In genomic region chr1:214439352-214440119, GRCh38 we compare ENCODE assay signal across 9 cellular contexts.
DNase-seq lines count a peak whose midpoint lies in the region; TF ChIP-seq lines count a peak whose summit lies in the region.
"Had no signal": no experiment of that assay in that cellular context is flagged by ENCODE, and none has a peak within 500 bp of the region (broad histone marks: within the 10 kb centered on the region; RNA-seq: fewer than 3 reads in every experiment).

No MANE protein-coding gene starts in this region.

- H3K4me1 ChIP-seq in MM.1S (ENCODE audit: low read length) (peaks cover 19% of the 10 kb centered on the region), endocrine pancreas (ENCODE audit: control insufficient read depth, insufficient read depth, low read length) (peaks cover 6% of the 10 kb centered on the region), neural progenitor cell (peaks cover 21% of the 10 kb centered on the region)

- H2AFZ ChIP-seq in MM.1S (ENCODE audit: low read length) (peak overlapping the region; percentile 28), neural progenitor cell (replicated peaks) (no peak overlapping the region)

- H3K9me3 Mint-ChIP-seq in activated CD4-positive, alpha-beta T cell treated with anti-CD3 and anti-CD28 coated beads, Interleukin-2, amount 10 ng/mL, durations not matched to agents 7 days and 5 days = peaks cover 8% of the 10 kb centered on the region
- H3K9me3 Mint-ChIP-seq in HFFc6 (no peaks in the 10 kb centered on the region), neural progenitor cell (no peaks in the 10 kb centered on the region)

- POLR2A ChIA-PET in activated CD4-positive, alpha-beta T cell treated with anti-CD3 and anti-CD28 coated beads, Interleukin-2, amount 10 ng/mL, durations not matched to agents 7 days and 5 days (lab: Charles Lee) = interaction anchor here (0.6 kb wide), 1 partner anchor 12 kb away, joined by 3 read pairs; no protein-coding TSS in a partner anchor

- H3K9me3 ChIP-seq in MM.1S (replicated peaks; ENCODE audit: insufficient read depth, low read length) (no peaks in the 10 kb centered on the region), endocrine pancreas (ENCODE audit: control insufficient read depth, low read length) (no peaks in the 10 kb centered on the region), neural progenitor cell (ENCODE audit: low read depth) (no peaks in the 10 kb centered on the region)
- H3K9me3 ChIP-seq: BLaER1 had no signal

- DNase-seq in activated CD4-positive, alpha-beta T cell treated with anti-CD3 and anti-CD28 coated beads, Interleukin-2, amount 10 ng/mL, durations not matched to agents 7 days and 5 days = peak; percentile 41
- DNase-seq in activated CD4-positive, alpha-beta T cell treated with anti-CD3 and anti-CD28 coated beads for 4 hours = no peak
- DNase-seq in HFFc6 = no peak
- peak; percentile 96 for DNase-seq in MM.1S
- peak; percentile 99 for DNase-seq in SHP77 treated with DMSO at 0.1 percent for 48 hours (lab: John Stamatoyannopoulos, UW)
- no peak for DNase-seq in neural progenitor cell (ENCODE audit: low spot score)
- DNase-seq in Ammon's horn (ENCODE audit: low spot score) = no peak

- CTCF ChIA-PET in activated CD4-positive, alpha-beta T cell treated with anti-CD3 and anti-CD28 coated beads, Interleukin-2, amount 10 ng/mL, durations not matched to agents 7 days and 5 days (lab: Charles Lee) = interaction anchor here (1.0 to 3.3 kb wide), 9 partner anchors 9 to 163 kb away, joined by 3 to 13 read pairs (median 3); partner anchors contain the start of genes CENPF and PTPN14

- H3K36me3 ChIP-seq in MM.1S (replicated peaks; ENCODE audit: insufficient read depth, low read length) (no peaks in the 10 kb centered on the region), endocrine pancreas (ENCODE audit: control insufficient read depth, insufficient read depth, low read length) (no peaks in the 10 kb centered on the region), neural progenitor cell (no peaks in the 10 kb centered on the region)
- H3K36me3 ChIP-seq: BLaER1 had no signal

- peak overlapping the region; percentile 36 for H3K9ac ChIP-seq in MM.1S (ENCODE audit: low read length)
- no peak overlapping the region for H3K9ac ChIP-seq in endocrine pancreas (ENCODE audit: control insufficient read depth, insufficient read depth, low read length)
- no peak overlapping the region for H3K9ac ChIP-seq in neural progenitor cell
- H3K9ac ChIP-seq: BLaER1 had no signal

- H3K36me3 Mint-ChIP-seq in activated CD4-positive, alpha-beta T cell treated with anti-CD3 and anti-CD28 coated beads, Interleukin-2, amount 10 ng/mL, durations not matched to agents 7 days and 5 days (ENCODE audit: low read depth) = peaks cover 2% of the 10 kb centered on the region
- H3K36me3 Mint-ChIP-seq in HFFc6 (ENCODE audit: low read depth) (peaks cover 41% of the 10 kb centered on the region), neural progenitor cell (no peaks in the 10 kb centered on the region)

- TF ChIP-seq CTCF in HFFc6 (IDR thresholded peaks at IDR 0.05) (no peak), MM.1S (IDR thresholded peaks at IDR 0.05; ENCODE audit: low read length) (no peak), neural progenitor cell (IDR thresholded peaks at IDR 0.05) (no peak)

- no peaks in the 10 kb centered on the region for H3K9me2 ChIP-seq in MM.1S (replicated peaks; ENCODE audit: insufficient read depth, low read length)

- H3K27ac ChIP-seq in MM.1S (ENCODE audit: low read length) = peak overlapping the region; percentile 55; the same call in 1 of the 2 replicates
- no peak overlapping the region for H3K27ac ChIP-seq in neural progenitor cell
- H3K27ac ChIP-seq: BLaER1 had no signal

- peak overlapping the region; percentile 87 for H3K27ac Mint-ChIP-seq in activated CD4-positive, alpha-beta T cell treated with anti-CD3 and anti-CD28 coated beads, Interleukin-2, amount 10 ng/mL, durations not matched to agents 7 days and 5 days
- peak overlapping the region; percentile 96 for H3K27ac Mint-ChIP-seq in HFFc6
- no peak overlapping the region for H3K27ac Mint-ChIP-seq in neural progenitor cell

- H3K4me3 ChIP-seq in MM.1S (ENCODE audit: low read length) (peak overlapping the region; percentile 46), endocrine pancreas (ENCODE audit: control insufficient read depth, insufficient read depth, low read length) (peak overlapping the region; percentile 67), neural progenitor cell (no peak overlapping the region)
- H3K4me3 ChIP-seq: BLaER1 had no signal

- H3F3A ChIP-seq in MM.1S (ENCODE audit: insufficient read depth, low read length) (peaks cover 20% of the 10 kb centered on the region), neural progenitor cell (ENCODE audit: low read depth) (peaks cover 16% of the 10 kb centered on the region)

- no peaks in the 10 kb centered on the region for H3K79me2 ChIP-seq in MM.1S (ENCODE audit: low read length)
- peaks cover 5% of the 10 kb centered on the region for H3K79me2 ChIP-seq in neural progenitor cell (ENCODE audit: low read depth)

- peaks cover 57% of the 10 kb centered on the region for H3K4me1 Mint-ChIP-seq in activated CD4-positive, alpha-beta T cell treated with anti-CD3 and anti-CD28 coated beads, Interleukin-2, amount 10 ng/mL, durations not matched to agents 7 days and 5 days
- H3K4me1 Mint-ChIP-seq in HFFc6 (ENCODE audit: low read depth) (peaks cover 63% of the 10 kb centered on the region), neural progenitor cell (peaks cover 8% of the 10 kb centered on the region)

- peak overlapping the region; percentile 63 for H3K4me3 Mint-ChIP-seq in activated CD4-positive, alpha-beta T cell treated with anti-CD3 and anti-CD28 coated beads, Interleukin-2, amount 10 ng/mL, durations not matched to agents 7 days and 5 days
- H3K4me3 Mint-ChIP-seq in HFFc6 (no peak overlapping the region), neural progenitor cell (no peak overlapping the region)

- H3K27me3 ChIP-seq in MM.1S (replicated peaks; ENCODE audit: insufficient read depth, low read length) = no peaks in the 10 kb centered on the region; the same call in 1 of the 2 replicates
- peaks cover 2% of the 10 kb centered on the region for H3K27me3 ChIP-seq in endocrine pancreas (ENCODE audit: control insufficient read depth, insufficient read depth, low read length)
- H3K27me3 ChIP-seq in neural progenitor cell = no peaks in the 10 kb centered on the region
- H3K27me3 ChIP-seq: BLaER1 had no signal

- peak overlapping the region; percentile 76 for H3K4me2 ChIP-seq in MM.1S (ENCODE audit: low read depth, low read length)
- peak overlapping the region; percentile 9 for H3K4me2 ChIP-seq in neural progenitor cell

- H3K27me3 Mint-ChIP-seq in activated CD4-positive, alpha-beta T cell treated with anti-CD3 and anti-CD28 coated beads, Interleukin-2, amount 10 ng/mL, durations not matched to agents 7 days and 5 days = no peaks in the 10 kb centered on the region
- peaks cover 3% of the 10 kb centered on the region; the same call in 1 of the 2 replicates for H3K27me3 Mint-ChIP-seq in HFFc6 (ENCODE audit: insufficient read depth)
- H3K27me3 Mint-ChIP-seq in neural progenitor cell (ENCODE audit: insufficient read depth, low read depth) = no peaks in the 10 kb centered on the region

- H4K20me1 ChIP-seq in MM.1S (ENCODE audit: insufficient read depth, low read length) (no peaks in the 10 kb centered on the region), neural progenitor cell (ENCODE audit: low read depth) (no peaks in the 10 kb centered on the region)
- H4K20me1 ChIP-seq: BLaER1 had no signal

Comparison
In these comparisons a context has a peak if more than half of its experiments do, and no peak if none do; other contexts are left out.
1. DNase-seq: peak in activated CD4-positive, alpha-beta T cell treated with anti-CD3 and anti-CD28 coated beads, Interleukin-2, amount 10 ng/mL, durations not matched to agents 7 days and 5 days (single experiment), MM.1S (single experiment) and SHP77 treated with DMSO at 0.1 percent for 48 hours (single experiment); none in activated CD4-positive, alpha-beta T cell treated with anti-CD3 and anti-CD28 coated beads for 4 hours (0 of 2), HFFc6 (single experiment), neural progenitor cell (single experiment) and Ammon's horn (single experiment).